15 cellular contexts compared by ENCODE assay signal in the genomic region with DNA sequence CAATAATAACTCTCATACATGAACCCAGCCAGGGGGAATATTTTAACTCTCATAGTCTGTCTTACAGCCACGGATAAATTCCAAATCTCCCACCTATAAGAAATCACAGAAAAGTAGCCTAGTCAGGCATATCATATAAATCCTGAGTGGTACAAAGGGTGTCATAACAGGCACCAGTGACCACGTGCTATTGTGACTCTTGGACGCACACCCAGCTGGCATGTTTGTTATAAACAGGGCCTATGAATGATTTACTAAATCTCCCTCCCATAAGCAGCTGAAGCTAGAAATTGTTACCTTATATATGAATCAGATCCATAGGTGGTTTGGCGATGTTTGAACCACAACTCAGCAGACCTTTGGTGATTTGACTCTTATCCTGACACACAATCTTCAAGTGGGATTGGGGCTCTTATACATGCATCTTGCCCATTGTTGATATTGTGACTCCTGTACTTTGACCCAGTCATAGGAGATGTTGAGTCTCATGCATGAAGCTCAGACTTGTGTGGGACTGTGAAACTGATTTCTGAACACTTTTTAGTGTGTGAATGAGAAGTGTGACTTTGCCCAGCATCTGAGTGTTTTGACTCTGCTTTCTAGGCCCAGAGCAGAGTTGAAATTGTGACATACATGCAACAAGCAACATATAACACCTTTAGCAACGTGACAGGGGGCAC. TPM values are rescaled to one million over a fixed set of nuclear protein-coding genes. Genes with fewer than 3 reads are reported as not detected.
"Had no signal": no experiment of that assay in that cellular context is flagged by ENCODE, and none has a peak within 500 bp of the region (broad histone marks: within the 10 kb centered on the region; RNA-seq: fewer than 3 reads in every experiment).

No MANE protein-coding gene starts in this region.

RNA-seq across cellular contexts. Expression of a gene that starts 12.9 kb away (rescaled TPM):
- total RNA-seq: activated B cell treated with CpG ODN at 0.5 μM for 24 hours; activated CD4-positive, alpha-beta memory T cell treated with anti-CD3 and anti-CD28 coated beads for 36 hours; activated CD4-positive, alpha-beta memory T cell treated with anti-CD3 and anti-CD28 coated beads, Interleukin-2, amount 10 ng/mL, durations not matched to agents 7 days and 5 days; activated CD4-positive, alpha-beta T cell treated with anti-CD3 and anti-CD28 coated beads for 36 hours; activated CD4-positive, alpha-beta T cell treated with anti-CD3 and anti-CD28 coated beads, Interleukin-2, amount 10 ng/mL, durations not matched to agents 24 days and 14 days; activated CD4-positive, alpha-beta T cell treated with anti-CD3 and anti-CD28 coated beads, Interleukin-2, amount 10 ng/mL, durations not matched to agents 7 days and 5 days; activated CD8-positive, alpha-beta memory T cell treated with anti-CD3 and anti-CD28 coated beads for 36 hours; activated CD8-positive, alpha-beta memory T cell treated with anti-CD3 and anti-CD28 coated beads, Interleukin-2, amount 10 ng/mL, durations not matched to agents 7 days and 5 days; activated CD8-positive, alpha-beta T cell treated with anti-CD3 and anti-CD28 coated beads for 36 hours; activated CD8-positive, alpha-beta T cell treated with anti-CD3 and anti-CD28 coated beads, Interleukin-2, amount 10 ng/mL, durations not matched to agents 7 days and 5 days; T-cell; T-helper 1 cell treated with Interleukin-12 subunit alpha and Interleukin-12 subunit beta and Interleukin-4 antibody, amounts not matched to agents 30 ng/mL and 1 ng/mL, for 36 hours; T-helper 17 cell; T-helper 2 cell treated with Interferon-gamma antibody and Interleukin-4, amounts not matched to agents 100 ng/mL and 5 ng/mL, for 36 hours; WTC11 had no signal
